Comparison of ENCODE assay signal across 28 cellular contexts in the genomic region with DNA sequence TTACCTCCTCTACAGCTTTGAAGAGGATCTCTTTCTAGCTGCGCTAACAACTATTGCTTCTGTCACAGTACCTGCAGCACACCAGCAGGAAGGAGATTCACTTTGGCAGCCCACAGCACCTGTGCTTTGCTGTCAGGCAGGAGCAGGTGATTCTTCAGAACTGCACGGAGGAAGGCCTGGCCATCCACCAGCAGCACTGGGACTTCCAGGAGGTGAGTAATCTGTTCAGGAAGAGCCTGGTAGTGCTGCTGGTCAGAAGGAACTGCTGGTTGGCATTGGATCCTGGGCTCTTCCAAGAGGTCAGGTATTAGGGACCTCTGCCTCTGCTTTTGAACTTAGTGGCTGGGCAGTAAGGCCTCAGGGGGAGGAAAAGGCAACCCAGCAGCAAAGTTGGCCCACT. TPM values are rescaled to one million over a fixed set of nuclear protein-coding genes. Genes with fewer than 3 reads are reported as not detected.
"Had no signal": no experiment of that assay in that cellular context is flagged by ENCODE, and none has a peak within 500 bp of the region (broad histone marks: within the 10 kb centered on the region; RNA-seq: fewer than 3 reads in every experiment).

No MANE protein-coding gene starts in this region.

- H3K27ac ChIP-seq: neural progenitor cell, ovary, parathyroid adenoma, psoas muscle, skin epidermis, spleen, suprapubic skin, testis, tibial artery, transverse colon, upper lobe of left lung, vagina had no signal

- H3K79me2 ChIP-seq: parathyroid adenoma had no signal

- H3K4me3 ChIP-seq: neural progenitor cell, ovary, psoas muscle, skin epidermis, smooth muscle cell, spleen, suprapubic skin, testis, tibial artery, transverse colon, upper lobe of left lung, vagina had no signal

- ATAC-seq: natural killer cell; right cardiac atrium; sciatic nerve; stimulated activated memory B cell treated with anti-CD40 and anti-IgM and Interleukin-4, amounts not matched to agents 10 μg/mL and 1 μg/mL and 100 μg/mL, for 72 hours; stimulated activated naive CD8-positive, alpha-beta T cell treated with anti-CD3 and anti-CD28 coated beads, Interleukin-15, amount 100 ng/mL, for 72 hours; stimulated activated naive CD8-positive, alpha-beta T cell treated with anti-CD3 and anti-CD28 coated beads, Interleukin-15, Interleukin-2, amounts not matched to agents 100 U/mL and 50 U/mL, for 24 hours had no signal

- H3K9ac ChIP-seq: neural progenitor cell, parathyroid adenoma had no signal

- H3K4me1 ChIP-seq: parathyroid adenoma, psoas muscle, suprapubic skin, testis, tibial artery, transverse colon, upper lobe of left lung, vagina had no signal

- H3K4me2 ChIP-seq: neural progenitor cell, smooth muscle cell had no signal

- H3K9me3 ChIP-seq: ovary, psoas muscle, suprapubic skin, testis, tibial artery, transverse colon, vagina had no signal

- H3K27me3 ChIP-seq: neural progenitor cell, ovary, spleen, suprapubic skin, testis, tibial artery, transverse colon, upper lobe of left lung, vagina had no signal

- H2AFZ ChIP-seq: neural progenitor cell, parathyroid adenoma had no signal

- H3K36me3 ChIP-seq: neural progenitor cell, ovary, transverse colon had no signal

- DNase-seq: natural killer cell; occipital lobe; ovary; posterior cingulate gyrus; psoas muscle; right cardiac atrium; spleen; stimulated activated CD4-positive, alpha-beta T cell treated with anti-CD3 and anti-CD28 coated beads, Interleukin-12 subunit alpha, Interleukin-12 subunit beta, amount 100 ng/mL, for 4 hours; stimulated activated CD4-positive, alpha-beta T cell treated with anti-CD3 and anti-CD28 coated beads, Interleukin-1b, Interleukin-23, amount 100 ng/mL, for 48 hours; stimulated activated CD4-positive, alpha-beta T cell treated with anti-CD3 and anti-CD28 coated beads, Interleukin-4, amount 100 ng/mL, for 1 hour; stimulated activated CD4-positive, alpha-beta T cell treated with anti-CD3 and anti-CD28 coated beads, Interleukin-4, amount 100 ng/mL, for 4 hours; stimulated activated CD8-positive, alpha-beta memory T cell treated with anti-CD3 and anti-CD28 coated beads, Interleukin-4, amount 100 ng/mL, for 48 hours; stimulated activated naive CD4-positive, alpha-beta T cell; stimulated activated naive CD8-positive, alpha-beta T cell treated with anti-CD3 and anti-CD28 coated beads, Interleukin-15, amount 100 ng/mL, for 72 hours; stimulated activated naive CD8-positive, alpha-beta T cell treated with anti-CD3 and anti-CD28 coated beads, Interleukin-15, Interleukin-2, amounts not matched to agents 100 U/mL and 50 U/mL, for 24 hours; substantia nigra; testis; tibial artery; transverse colon; upper lobe of left lung had no signal

RNA-seq across cellular contexts. Expression of gene GALNT15, which starts 48.1 kb away (rescaled TPM):
- total RNA-seq: natural killer cell had no signal
